Comparison of ENCODE assay signal across 21 cellular contexts in genomic region chr19:2423913-2424685, GRCh38. TPM values are rescaled to one million over a fixed set of nuclear protein-coding genes. Genes with fewer than 3 reads are reported as not detected.
DNase-seq lines count a peak whose midpoint lies in the region; ATAC-seq and TF ChIP-seq lines count a peak whose summit lies in the region.
"Had no signal": no experiment of that assay in that cellular context is flagged by ENCODE, and none has a peak within 500 bp of the region (broad histone marks: within the 10 kb centered on the region; RNA-seq: fewer than 3 reads in every experiment).

No MANE protein-coding gene starts in this region.

- peaks cover 11% of the 10 kb centered on the region for H3K4me1 Mint-ChIP-seq in endodermal cell
- peaks cover 16% of the 10 kb centered on the region for H3K4me1 Mint-ChIP-seq in neural crest cell
- H3K4me1 Mint-ChIP-seq in activated naive CD4-positive, alpha-beta T cell treated with anti-CD3 and anti-CD28 coated beads for 36 hours (ENCODE audit: low read depth), result peaks cover 13% of the 10 kb centered on the region

- H3K27me3 Mint-ChIP-seq in endodermal cell (ENCODE audit: insufficient read depth) (no peaks in the 10 kb centered on the region), neural crest cell (ENCODE audit: low read depth) (peaks cover 6% of the 10 kb centered on the region)
- no peaks in the 10 kb centered on the region for H3K27me3 Mint-ChIP-seq in activated naive CD4-positive, alpha-beta T cell treated with anti-CD3 and anti-CD28 coated beads for 36 hours (ENCODE audit: low read depth)
- H3K27me3 Mint-ChIP-seq: B cell; stimulated activated naive CD8-positive, alpha-beta T cell treated with anti-CD3 and anti-CD28 coated beads, Interleukin-15, amount 100 ng/mL, for 72 hours; T-helper 17 cell had no signal

- H3K4me3 Mint-ChIP-seq in endodermal cell (peak overlapping the region; percentile 86), neural crest cell (peak overlapping the region; percentile 34)
- H3K4me3 Mint-ChIP-seq in activated naive CD4-positive, alpha-beta T cell treated with anti-CD3 and anti-CD28 coated beads for 36 hours, result no peak overlapping the region
- H3K4me3 Mint-ChIP-seq: B cell; natural killer cell; stimulated activated naive CD8-positive, alpha-beta T cell treated with anti-CD3 and anti-CD28 coated beads, Interleukin-15, amount 100 ng/mL, for 72 hours; T-helper 17 cell had no signal

- ATAC-seq in HG03097 (IDR thresholded peaks at IDR 0.05; ENCODE audit: low FRiP score, unreplicated experiment) (no peak), GM21423 (IDR thresholded peaks at IDR 0.05; ENCODE audit: unreplicated experiment) (no peak)
- ATAC-seq: gastroesophageal sphincter; natural killer cell; stimulated activated naive CD8-positive, alpha-beta T cell treated with anti-CD3 and anti-CD28 coated beads, Interleukin-15, amount 100 ng/mL, for 72 hours; T-helper 17 cell had no signal

- intact Hi-C loops in activated naive CD4-positive, alpha-beta T cell treated with anti-CD3 and anti-CD28 coated beads for 36 hours (cut with micrococcal nuclease), result no loop called here

- CTCF ChIA-PET in activated naive CD4-positive, alpha-beta T cell treated with anti-CD3 and anti-CD28 coated beads for 36 hours (lab: Charles Lee), result no interaction called here

- 93 to 98% methylated on average over 30 to 45 of the region's 46 CpGs for WGBS in endodermal cell (ENCODE audit: insufficient coverage in 1 of 2, insufficient read length in 1 of 2), 2 experiments

- H3K4me3 ChIP-seq in BE2C (ENCODE audit: low read depth, low read length) (peak overlapping the region; percentile 88), HUES6 (ENCODE audit: low read depth, low read length) (peak overlapping the region; percentile 94; the same call in 1 of the 2 replicates), endodermal cell (ENCODE audit: low read length) (no peak overlapping the region)
- H3K4me3 ChIP-seq: MG63, transverse colon had no signal

- H3K36me3 Mint-ChIP-seq in endodermal cell (ENCODE audit: low read depth) (no peaks in the 10 kb centered on the region), neural crest cell (ENCODE audit: low read depth) (peaks cover 3% of the 10 kb centered on the region)
- H3K36me3 Mint-ChIP-seq in activated naive CD4-positive, alpha-beta T cell treated with anti-CD3 and anti-CD28 coated beads for 36 hours (ENCODE audit: low read depth), result peaks cover 14% of the 10 kb centered on the region
- H3K36me3 Mint-ChIP-seq: natural killer cell had no signal

- H3K36me3 ChIP-seq in BE2C (peaks cover 27% of the 10 kb centered on the region), HUES6 (ENCODE audit: control insufficient read depth, insufficient read depth, low read length) (peaks cover 13% of the 10 kb centered on the region), endodermal cell (ENCODE audit: control insufficient read depth, insufficient read depth, low read length) (peaks cover 5% of the 10 kb centered on the region)
- H3K36me3 ChIP-seq: transverse colon had no signal

- H3K9ac ChIP-seq in HUES6 (ENCODE audit: low read length), result no peak overlapping the region
- no peak overlapping the region for H3K9ac ChIP-seq in endodermal cell (ENCODE audit: extremely low read depth, low read length, poor library complexity, severe bottlenecking)

- H3K9me3 ChIP-seq in BE2C (no peaks in the 10 kb centered on the region), HUES6 (ENCODE audit: control insufficient read depth, insufficient read depth, low read depth, low read length) (no peaks in the 10 kb centered on the region), endodermal cell (ENCODE audit: control insufficient read depth, low read length) (no peaks in the 10 kb centered on the region)
- H3K9me3 ChIP-seq: gastroesophageal sphincter, MG63, transverse colon had no signal

- no peaks in the 10 kb centered on the region for H3K27me3 ChIP-seq in BE2C
- no peaks in the 10 kb centered on the region for H3K27me3 ChIP-seq in HUES6 (ENCODE audit: control insufficient read depth, insufficient read depth, low read length)
- H3K27me3 ChIP-seq in endodermal cell (ENCODE audit: control insufficient read depth, insufficient read depth, low read length, poor library complexity, severe bottlenecking), result no peaks in the 10 kb centered on the region
- H3K27me3 ChIP-seq: gastroesophageal sphincter, MG63, transverse colon had no signal

- H3K4me1 ChIP-seq in BE2C (peaks cover 6% of the 10 kb centered on the region), HUES6 (ENCODE audit: control insufficient read depth, insufficient read depth, low read length) (peaks cover 26% of the 10 kb centered on the region), endodermal cell (ENCODE audit: control insufficient read depth, insufficient read depth, low read length) (no peaks in the 10 kb centered on the region)

- H3K27ac ChIP-seq in HUES6 (ENCODE audit: low read depth, low read length) (no peak overlapping the region), endodermal cell (ENCODE audit: low read depth, low read length) (no peak overlapping the region)
- H3K27ac ChIP-seq: coronary artery, gastroesophageal sphincter, transverse colon had no signal

- DNase-seq in BE2C (no peak), endodermal cell (peak; percentile 53), neural crest cell (ENCODE audit: low read depth, low spot score) (no peak), RKO (ENCODE audit: low spot score) (no peak)
- no peak for DNase-seq in activated naive CD4-positive, alpha-beta T cell treated with anti-CD3 and anti-CD28 coated beads for 36 hours
- DNase-seq: activated gamma-delta T cell; COR-L47; DND-41; MG63; midbrain; natural killer cell; NCI-H1417 treated with DMSO at 0.1 percent for 48 hours; stimulated activated naive CD8-positive, alpha-beta T cell treated with anti-CD3 and anti-CD28 coated beads, Interleukin-15, amount 100 ng/mL, for 72 hours; T-helper 17 cell; transverse colon had no signal

- no peaks in the 10 kb centered on the region for H3K9me3 Mint-ChIP-seq in endodermal cell
- H3K9me3 Mint-ChIP-seq in neural crest cell, result no peaks in the 10 kb centered on the region
- H3K9me3 Mint-ChIP-seq in activated naive CD4-positive, alpha-beta T cell treated with anti-CD3 and anti-CD28 coated beads for 36 hours, result no peaks in the 10 kb centered on the region
- H3K9me3 Mint-ChIP-seq: natural killer cell; stimulated activated naive CD8-positive, alpha-beta T cell treated with anti-CD3 and anti-CD28 coated beads, Interleukin-15, amount 100 ng/mL, for 72 hours had no signal

- TF ChIP-seq CTCF in BE2C (IDR thresholded peaks at IDR 0.05; ENCODE audit: low read depth, low read length) (no peak), endodermal cell (conservative IDR thresholded peaks at IDR 0.05) (no peak), neural crest cell (conservative IDR thresholded peaks at IDR 0.05) (no peak)

- H3K27ac Mint-ChIP-seq in endodermal cell (no peak overlapping the region), neural crest cell (ENCODE audit: unreplicated experiment) (no peak overlapping the region)
- H3K27ac Mint-ChIP-seq in activated naive CD4-positive, alpha-beta T cell treated with anti-CD3 and anti-CD28 coated beads for 36 hours, result no peak overlapping the region
- H3K27ac Mint-ChIP-seq: B cell, natural killer cell, T-helper 17 cell had no signal

RNA-seq across cellular contexts. Expression of gene TIMM13, which starts 3.3 kb away (rescaled TPM):
- polyA plus RNA-seq in BE2C (2012; ENCODE audit: insufficient read depth, insufficient read length, low read depth), result 1,450 TPM
- total RNA-seq in endodermal cell (100 to 1,000 TPM; 149 to 175 TPM), neural crest cell (145 and 155 TPM in 2 replicates)
- polyA plus RNA-seq in endodermal cell (2013, experiment 1 of 2), result 96.0 TPM
- 86.4 TPM for polyA plus RNA-seq in endodermal cell (2013, experiment 2 of 2)
- total RNA-seq in activated naive CD4-positive, alpha-beta T cell treated with anti-CD3 and anti-CD28 coated beads for 36 hours, result 10 to 100 TPM; 67.3 to 70.8 TPM

RNA-seq across cellular contexts. Expression of gene LMNB2, which starts 32.7 kb away (rescaled TPM):
- 111 TPM for polyA plus RNA-seq in BE2C (2012; ENCODE audit: insufficient read depth, insufficient read length, low read depth)
- total RNA-seq in endodermal cell (100 to 1,000 TPM; 146 to 191 TPM), neural crest cell (201 and 206 TPM in 2 replicates)
- polyA plus RNA-seq in endodermal cell (2013, experiment 1 of 2), result 119 TPM
- polyA plus RNA-seq in endodermal cell (2013, experiment 2 of 2), result 116 TPM
- total RNA-seq in activated naive CD4-positive, alpha-beta T cell treated with anti-CD3 and anti-CD28 coated beads for 36 hours, result 100 to 1,000 TPM in 1 of 2 experiments, 10 to 100 TPM in 1; 97.7 to 101 TPM

RNA-seq across cellular contexts. Expression of gene GADD45B, which starts 51.8 kb away (rescaled TPM):
- polyA plus RNA-seq in BE2C (2012; ENCODE audit: insufficient read depth, insufficient read length, low read depth), result 18.1 TPM
- 10 to 100 TPM; 16.5 to 23.6 TPM for total RNA-seq in endodermal cell
- polyA plus RNA-seq in endodermal cell (2013, experiment 1 of 2), result 9.0 TPM
- polyA plus RNA-seq in endodermal cell (2013, experiment 2 of 2), result 10.2 TPM
- total RNA-seq in neural crest cell, result 3.3 and 4.1 TPM in 2 replicates
- 100 to 1,000 TPM; 107 to 112 TPM for total RNA-seq in activated naive CD4-positive, alpha-beta T cell treated with anti-CD3 and anti-CD28 coated beads for 36 hours

Comparison
In these comparisons a context has a peak if more than half of its experiments do, and no peak if none do; other contexts are left out.
1. RNA of gene GADD45B, which starts 51.8 kb away (total RNA-seq): 107 to 112 TPM in activated naive CD4-positive, alpha-beta T cell treated with anti-CD3 and anti-CD28 coated beads for 36 hours; 16.5 to 23.6 TPM in endodermal cell and 3.3 to 4.1 TPM in neural crest cell; every median in the first group is over 4 times any median in the second.